ENCODE assay signal across 1 cellular context in the genomic region with DNA sequence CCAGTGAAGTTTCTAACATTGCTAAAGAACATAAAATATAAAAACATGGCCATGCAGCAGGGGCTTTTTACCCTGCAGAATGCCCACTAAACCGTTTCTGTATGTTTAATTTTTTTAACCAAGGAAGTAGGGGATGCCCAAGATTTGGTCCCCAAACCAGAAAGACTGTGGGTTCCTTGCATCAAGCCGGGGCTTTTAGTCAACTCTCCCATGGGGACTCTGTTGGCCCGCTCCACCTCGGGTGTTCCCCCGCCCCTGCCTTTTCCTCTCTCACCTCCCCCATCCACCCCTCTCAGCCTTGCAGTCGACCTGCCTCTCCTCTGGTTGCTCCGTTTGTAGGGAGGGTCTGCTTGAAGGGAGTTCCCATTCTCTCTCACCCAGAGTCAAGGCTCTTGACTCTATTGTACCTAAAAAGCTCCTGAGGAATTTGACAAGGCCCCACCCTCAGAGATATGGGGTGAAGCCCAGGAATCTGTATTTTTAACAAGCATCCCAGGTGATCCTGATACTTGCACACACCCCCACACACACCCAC.
TF ChIP-seq lines count a peak whose summit lies in the region.

No MANE protein-coding gene starts in this region.

TF ChIP-seq in SK-N-SH treated with all-trans-retinoic acid at 6 μM for 48 hours, 23 proteins besides CTCF, POLR2A, EP300 and RAD21 (continued from another document):
- TF ChIP-seq, protein P1, sequence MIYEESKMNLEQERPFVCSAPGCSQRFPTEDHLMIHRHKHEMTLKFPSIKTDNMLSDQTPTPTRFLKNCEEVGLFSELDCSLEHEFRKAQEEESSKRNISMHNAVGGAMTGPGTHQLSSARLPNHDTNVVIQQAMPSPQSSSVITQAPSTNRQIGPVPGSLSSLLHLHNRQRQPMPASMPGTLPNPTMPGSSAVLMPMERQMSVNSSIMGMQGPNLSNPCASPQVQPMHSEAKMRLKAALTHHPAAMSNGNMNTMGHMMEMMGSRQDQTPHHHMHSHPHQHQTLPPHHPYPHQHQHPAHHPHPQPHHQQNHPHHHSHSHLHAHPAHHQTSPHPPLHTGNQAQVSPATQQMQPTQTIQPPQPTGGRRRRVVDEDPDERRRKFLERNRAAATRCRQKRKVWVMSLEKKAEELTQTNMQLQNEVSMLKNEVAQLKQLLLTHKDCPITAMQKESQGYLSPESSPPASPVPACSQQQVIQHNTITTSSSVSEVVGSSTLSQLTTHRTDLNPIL (CRISPR knock-in tag; IDR thresholded peaks at IDR 0.05; ENCODE audit: low read depth), result no peak
TF ChIP-seq in SK-N-SH treated with all-trans-retinoic acid at 6 μM for 48 hours: peak in this region for 0.
